14 cellular contexts compared by ENCODE assay signal in genomic region chr19:5345895-5346386, GRCh38. TPM values are rescaled to one million over a fixed set of nuclear protein-coding genes. Genes with fewer than 3 reads are reported as not detected.
A peak's percentile ranks its signal among the peaks of the same experiment; 100 is the strongest.
DNase-seq lines count a peak whose midpoint lies in the region; ATAC-seq, FAIRE-seq and TF ChIP-seq lines count a peak whose summit lies in the region.
"Had no signal": no experiment of that assay in that cellular context is flagged by ENCODE, and none has a peak within 500 bp of the region (broad histone marks: within the 10 kb centered on the region; RNA-seq: fewer than 3 reads in every experiment).

No MANE protein-coding gene starts in this region.

- H4K20me1 ChIP-seq in HCT116 (ENCODE audit: insufficient read depth) (no peaks in the 10 kb centered on the region), H1 (replicated peaks in 1 of 2; ENCODE audit: control insufficient read depth in 1 of 2, insufficient read depth in 2 of 2, low read length in 2 of 2) (no peaks in the 10 kb centered on the region)

- WGBS in H1 (ENCODE audit: extremely low coverage in 1 of 2, insufficient coverage in 1 of 2, insufficient read length in 1 of 2, insufficient replicate concordance in 2 of 2, low coverage in 1 of 2, low lambda C conversion rate in 2 of 2, missing lambda C conversion rate in 1 of 2), 2 experiments, result 67% methylated on average over 6 of the region's 6 CpGs; no CpG with 5 or more reads in 1 of the 2 experiments

- H3K4me1 ChIP-seq in HCT116 (ENCODE audit: control insufficient read depth in 1 of 2, insufficient read depth in 2 of 2, low read length in 2 of 2), result peaks cover 9 to 20% of the 10 kb centered on the region in 2 experiments
- H3K4me1 ChIP-seq in H1 (replicated peaks in 1 of 4; ENCODE audit: control insufficient read depth in 3 of 4, insufficient read depth in 4 of 4, low read length in 3 of 4), result peaks cover 0 to 1% (median 0%) of the 10 kb centered on the region in 4 experiments; a peak in 3 of 7 replicates
- H3K4me1 ChIP-seq in tibial artery, result peaks cover 0 to 4% (median 3%) of the 10 kb centered on the region in 4 donors

- H3K4me1 Mint-ChIP-seq in CD14-positive monocyte, result peaks cover 3% of the 10 kb centered on the region

- no peaks in the 10 kb centered on the region for H3K79me1 ChIP-seq in H1 (ENCODE audit: low read depth, low read length)

- CTCF ChIA-PET in HCT116 (lab: Charles Lee) (no interaction called here), H1 (lab: Charles Lee; ENCODE audit: partially characterized antibody) (interaction anchor here (0.8 kb wide), 1 partner anchor 234 kb away, joined by 4 read pairs; no protein-coding TSS in a partner anchor)

- intact Hi-C loops in HCT116 (cut with micrococcal nuclease), result no loop called here
- intact Hi-C loops in tibial artery (cut with DNase I; ENCODE audit: low total_unique reads), result no loop called here
- intact Hi-C loops in CD14-positive monocyte (cut with micrococcal nuclease), result no loop called here

- H2BK5ac ChIP-seq in H1 (ENCODE audit: low read depth, low read length), result no peak overlapping the region

- H2BK12ac ChIP-seq in H1 (ENCODE audit: low read depth, low read length), result no peak overlapping the region

- H3K9ac ChIP-seq in HCT116 (ENCODE audit: low read length) (no peak overlapping the region), H1 (replicated peaks in 1 of 4; ENCODE audit: extremely low read depth in 1 of 4, low read depth in 3 of 4, low read length in 3 of 4) (no peak overlapping the region)

- H3K9me3 Mint-ChIP-seq in CD14-positive monocyte, result peaks cover 4 to 7% (median 5%) of the 10 kb centered on the region in 7 donors

- H3K27ac Mint-ChIP-seq in CD14-positive monocyte, result no peak overlapping the region
- H3K27ac Mint-ChIP-seq: T-helper 17 cell had no signal

- no peak overlapping the region for H4K5ac ChIP-seq in H1 (ENCODE audit: insufficient read length, low read depth, low read length)

- H2AK5ac ChIP-seq in H1 (ENCODE audit: low read depth, low read length), result no peak overlapping the region

- H2BK120ac ChIP-seq in H1 (replicated peaks; ENCODE audit: low read depth, low read length), result no peak overlapping the region

- H3K9me2 ChIP-seq in HCT116 (ENCODE audit: insufficient read depth), result no peaks in the 10 kb centered on the region

- no peak overlapping the region for H4K91ac ChIP-seq in H1 (replicated peaks; ENCODE audit: insufficient read length, low read length)

- no peak overlapping the region for H2BK15ac ChIP-seq in H1 (ENCODE audit: low read length)

- no peak overlapping the region for H3K4me3 Mint-ChIP-seq in CD14-positive monocyte
- H3K4me3 Mint-ChIP-seq: T-helper 17 cell had no signal

- DNase-seq in HCT116 (ENCODE audit: low read depth, low spot score) (no peak), H1 (ENCODE audit: low read depth in 1 of 2, low spot score in 2 of 2) (no peak), skeletal muscle cell (ENCODE audit: low read depth) (peak; percentile 63), tibial artery (no peak), CD14-positive monocyte (ENCODE audit: low spot score) (no peak)
- no peak for DNase-seq in stimulated activated CD4-positive, alpha-beta T cell treated with anti-CD3 and anti-CD28 coated beads, Interleukin-4, amount 100 ng/mL, for 4 hours
- DNase-seq: cortex of kidney; KG1; NCI-H510A; stimulated activated CD4-positive, alpha-beta T cell treated with anti-CD3 and anti-CD28 coated beads, Interleukin-2, amount 100 ng/mL, for 48 hours; T-helper 17 cell had no signal

- no peaks in the 10 kb centered on the region for H3K27me3 ChIP-seq in HCT116 (ENCODE audit: insufficient read depth, low read length)
- peaks cover 10 to 21% (median 16%) of the 10 kb centered on the region in 4 experiments for H3K27me3 ChIP-seq in H1 (replicated peaks in 1 of 4; ENCODE audit: control insufficient read depth in 3 of 4, extremely low read depth in 1 of 4, insufficient read depth in 3 of 4, low read length in 3 of 4)
- H3K27me3 ChIP-seq in tibial artery, result peaks cover 0 to 35% of the 10 kb centered on the region in 2 donors

- H3K36me3 Mint-ChIP-seq in CD14-positive monocyte, result peaks cover 0 to 3% of the 10 kb centered on the region in 2 donors

- H3K18ac ChIP-seq in H1 (ENCODE audit: extremely low read depth, low read length), result peak overlapping the region; percentile 19; the same call in 1 of the 2 replicates

- no peak for TF ChIP-seq CTCF in HCT116 (IDR thresholded peaks at IDR 0.05 in 2 of 3, conservative IDR thresholded peaks at IDR 0.05 in 1 of 3; ENCODE audit: borderline replicate concordance in 1 of 3, insufficient read depth in 1 of 3, low read depth in 2 of 3, low read length in 2 of 3)
- no peak for TF ChIP-seq CTCF in H1 (IDR thresholded peaks at IDR 0.05; ENCODE audit: control extremely low read depth in 1 of 3, insufficient read depth in 1 of 3, low read depth in 1 of 3, low read length in 3 of 3)
- TF ChIP-seq CTCF in tibial artery (IDR thresholded peaks at IDR 0.05), result no peak
- no peak for TF ChIP-seq CTCF in CD14-positive monocyte (IDR thresholded peaks at IDR 0.05)

- no peak overlapping the region for H3K14ac ChIP-seq in H1 (ENCODE audit: insufficient read length)

- H3K27ac ChIP-seq in HCT116 (ENCODE audit: low read depth, low read length), result no peak overlapping the region
- H3K27ac ChIP-seq in H1 (ENCODE audit: low read depth, low read length), result no peak overlapping the region
- no peak overlapping the region for H3K27ac ChIP-seq in tibial artery
- H3K27ac ChIP-seq: thoracic aorta had no signal

- RAD21 ChIA-PET in HCT116 (lab: Charles Lee; ENCODE audit: low non-redundant PET in 1 of 2, low total read pairs in 2 of 2, uncharacterized antibody in 2 of 2, unreplicated experiment in 2 of 2), result no interaction called here

- no peak overlapping the region for H3K23ac ChIP-seq in H1 (ENCODE audit: insufficient read length)

- no peaks in the 10 kb centered on the region for H3K79me2 ChIP-seq in HCT116 (ENCODE audit: insufficient read depth, low read length)
- H3K79me2 ChIP-seq in H1 (ENCODE audit: control insufficient read depth in 1 of 2, insufficient read depth in 2 of 2, low read length in 2 of 2), result no peaks in the 10 kb centered on the region

- no peak for FAIRE-seq in H1 (lab: Jason Lieb, UNC)

- peaks cover 24 to 49% (median 34%) of the 10 kb centered on the region in 3 donors for H3K27me3 Mint-ChIP-seq in CD14-positive monocyte (ENCODE audit: low read depth in 3 of 3)

- ATAC-seq in HCT116 (peak; percentile 71), HG02981 (IDR thresholded peaks at IDR 0.05; ENCODE audit: unreplicated experiment) (no peak)
- ATAC-seq: T-helper 17 cell had no signal

- no peak for TF ChIP-seq EP300 in H1 (IDR thresholded peaks at IDR 0.05; ENCODE audit: borderline replicate concordance in 1 of 2, low read depth in 2 of 2, low read length in 2 of 2)

- no peak overlapping the region for H3K4me3 ChIP-seq in HCT116 (replicated peaks in 1 of 2; ENCODE audit: low read depth in 1 of 2, low read length in 2 of 2)
- H3K4me3 ChIP-seq in H1 (ENCODE audit: extremely low read depth in 1 of 4, insufficient read depth in 2 of 4, low read depth in 3 of 4, low read length in 4 of 4), result no peak overlapping the region
- H3K4me3 ChIP-seq in skeletal muscle cell (ENCODE audit: low read depth, low read length), result no peak overlapping the region
- no peak overlapping the region for H3K4me3 ChIP-seq in tibial artery
- H3K4me3 ChIP-seq: thoracic aorta had no signal

- H3K9me3 ChIP-seq in HCT116 (ENCODE audit: control insufficient read depth in 1 of 2, insufficient read depth in 1 of 2, low read depth in 1 of 2, low read length in 2 of 2) (no peaks in the 10 kb centered on the region), H1 (ENCODE audit: insufficient read depth in 2 of 2, low read depth in 1 of 2, low read length in 1 of 2) (peaks cover 4 to 7% of the 10 kb centered on the region in 2 experiments; a peak in 2 of 4 replicates), tibial artery (peaks cover 0 to 3% (median 0%) of the 10 kb centered on the region in 3 donors)
- H3K9me3 ChIP-seq: thoracic aorta had no signal

- no peak for TF ChIP-seq POLR2A in HCT116 (IDR thresholded peaks at IDR 0.05; ENCODE audit: borderline replicate concordance, extremely low read depth, insufficient read depth, insufficient read length)
- TF ChIP-seq POLR2A in H1 (IDR thresholded peaks at IDR 0.05; ENCODE audit: control extremely low read depth in 1 of 2, low read depth in 2 of 2, low read length in 2 of 2), result no peak

- POLR2A ChIA-PET in HCT116 (lab: Charles Lee), result interaction anchor here (1.9 kb wide), 1 partner anchor 37 kb away, joined by 5 read pairs; no protein-coding TSS in a partner anchor
- POLR2A ChIA-PET in H1 (lab: Charles Lee; ENCODE audit: partially characterized antibody), result interaction anchor here (0.7 to 0.9 kb wide), 2 partner anchors 10 to 52 kb away, joined by 3 to 4 read pairs; no protein-coding TSS in a partner anchor

- H3K4me2 ChIP-seq in HCT116 (ENCODE audit: low read length), result peak overlapping the region; percentile 50
- H3K4me2 ChIP-seq in H1 (ENCODE audit: insufficient read depth in 1 of 2, low read depth in 2 of 2, low read length in 2 of 2), result no peak overlapping the region

- no peak overlapping the region for H2BK20ac ChIP-seq in H1 (ENCODE audit: low read length)

- no peaks in the 10 kb centered on the region for H3K23me2 ChIP-seq in H1 (ENCODE audit: low read depth, low read length)

- peak overlapping the region; percentile 4 for H2AFZ ChIP-seq in HCT116 (ENCODE audit: low read depth, low read length, poor library complexity, severe bottlenecking)
- H2AFZ ChIP-seq in H1 (ENCODE audit: low read length), result no peak overlapping the region

- no peaks in the 10 kb centered on the region for H3K36me3 ChIP-seq in HCT116 (ENCODE audit: control insufficient read depth in 1 of 2, insufficient read depth in 2 of 2, low read length in 2 of 2)
- no peaks in the 10 kb centered on the region for H3K36me3 ChIP-seq in H1 (ENCODE audit: control insufficient read depth in 2 of 4, insufficient read depth in 4 of 4, low read length in 3 of 4)
- H3K36me3 ChIP-seq in tibial artery, result no peaks in the 10 kb centered on the region
- H3K36me3 ChIP-seq: thoracic aorta had no signal

- no peak for TF ChIP-seq RAD21 in HCT116 (IDR thresholded peaks at IDR 0.05; ENCODE audit: low read depth)
- TF ChIP-seq RAD21 in H1 (IDR thresholded peaks at IDR 0.05 in 1 of 2, conservative IDR thresholded peaks at IDR 0.05 in 1 of 2; ENCODE audit: low read depth in 2 of 2, low read length in 2 of 2), result no peak

- no peak overlapping the region for H4K8ac ChIP-seq in H1 (ENCODE audit: extremely low read depth, insufficient read depth, low read length)

- H3K4ac ChIP-seq in H1 (replicated peaks; ENCODE audit: insufficient read length, low read depth, low read length), result no peak overlapping the region

- BruUV-seq in HCT116 (replicated peaks; lab: Mats Ljungman, UMichigan), result no TSS peak

- H3K56ac ChIP-seq in H1 (replicated peaks; ENCODE audit: insufficient read length, low read depth, low read length), result no peak overlapping the region

RNA-seq across cellular contexts. Expression of gene PTPRS, which starts 5.3 kb away (rescaled TPM):
- 123 TPM for total RNA-seq in HCT116 (2021; ENCODE audit: unreplicated experiment)
- 54.1 and 59.0 TPM in 2 replicates for polyA plus RNA-seq in HCT116 (2012)
- polyA plus RNA-seq in PFSK-1 (2012; ENCODE audit: insufficient read length, low read depth), result 47.3 TPM
- 218 and 223 TPM in 2 replicates for total RNA-seq in H1 (2021; fragmentation: NEBNext Ultra II Directional; extraction: Animal tissue kit (Norgen Biotek cat#: 25700))
- polyA plus RNA-seq in H1 (2011; rRNA removed) (96.8 and 146 TPM in 2 replicates), CD14-positive monocyte (not detected)
- 87.7 TPM for polyA plus RNA-seq in H1 (2011; cell fraction: cytosol; rRNA removed)
- polyA plus RNA-seq in H1 (2011; cell fraction: nucleus; rRNA removed), result 278 TPM
- 73.0 to 132 TPM (median 116 TPM) in 4 replicates for polyA plus RNA-seq in H1 (2012, experiment 1 of 2)
- 60.0 TPM for polyA plus RNA-seq in H1 (2012, experiment 2 of 2)
- 124 TPM for polyA plus RNA-seq in H1 (2013, experiment 1 of 2)
- polyA plus RNA-seq in H1 (2013, experiment 2 of 2), result 122 TPM
- polyA minus RNA-seq in H1 (2011; rRNA and poly(A)+ RNA removed), result 192 and 241 TPM in 2 replicates
- polyA minus RNA-seq in H1 (2011; cell fraction: cytosol; rRNA and poly(A)+ RNA removed), result 212 TPM
- 157 TPM for polyA minus RNA-seq in H1 (2011; cell fraction: nucleus; rRNA and poly(A)+ RNA removed)

Comparison
In these comparisons a context has a peak if more than half of its experiments do, and no peak if none do; other contexts are left out.
1. Of the 16 proteins assayed by ChIP-seq in both H1 and HCT116: peak only in H1: none; only in HCT116: FOSL1, JUND and SP1; in both: MAX; in neither: 12.